Comparison of ENCODE assay signal across 25 cellular contexts in the genomic region with DNA sequence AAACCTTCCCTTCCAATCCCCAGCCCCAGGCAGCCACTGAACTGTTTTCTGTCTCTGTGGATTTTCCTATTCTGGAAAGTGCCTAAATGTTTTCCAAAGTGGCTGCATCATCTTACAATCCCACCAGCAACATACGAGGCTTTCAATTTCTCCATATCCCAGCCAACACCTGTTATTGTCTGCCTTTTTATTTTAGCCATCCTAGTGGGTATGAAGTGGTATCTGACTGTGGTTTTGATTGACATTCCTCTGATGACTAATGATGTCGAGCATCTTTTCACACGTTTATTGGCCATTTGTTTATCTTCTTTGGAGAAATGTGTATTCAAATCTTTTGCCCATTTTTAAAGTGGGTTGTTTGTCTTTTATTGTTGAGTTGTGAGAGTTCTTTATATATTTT.
"Had no signal": no experiment of that assay in that cellular context is flagged by ENCODE, and none has a peak within 500 bp of the region (broad histone marks: within the 10 kb centered on the region; RNA-seq: fewer than 3 reads in every experiment).

No MANE protein-coding gene starts in this region.

- H3K4me1 ChIP-seq: neural progenitor cell, parathyroid adenoma, psoas muscle, thyroid gland had no signal

- ATAC-seq: natural killer cell; psoas muscle; right cardiac atrium; stimulated activated effector memory CD8-positive, alpha-beta T cell treated with anti-CD3 and anti-CD28 coated beads, Interleukin-12 subunit alpha, Interleukin-12 subunit beta, amount 100 ng/mL, for 72 hours; stimulated activated naive B cell treated with anti-CD40 and anti-IgM and Interleukin-4, amounts not matched to agents 10 μg/mL and 1 μg/mL and 100 μg/mL, for 72 hours had no signal

- H3K79me2 ChIP-seq: parathyroid adenoma had no signal

- H3K4me2 ChIP-seq: neural progenitor cell had no signal

- H3K9me3 ChIP-seq: ovary, psoas muscle, sigmoid colon, stomach, thoracic aorta, thyroid gland, tibial nerve, upper lobe of left lung, vagina had no signal

- H3K36me3 ChIP-seq: neural progenitor cell, ovary, sigmoid colon, stomach, thoracic aorta, thyroid gland, tibial nerve, upper lobe of left lung, vagina had no signal

- FAIRE-seq: small intestine, urothelium cell line had no signal

- H3K27me3 ChIP-seq: neural progenitor cell, ovary, stomach, thyroid gland, upper lobe of left lung, vagina had no signal

- H2AFZ ChIP-seq: neural progenitor cell, parathyroid adenoma had no signal

- H3K9ac ChIP-seq: neural progenitor cell, parathyroid adenoma had no signal

- DNase-seq: natural killer cell; occipital lobe; ovary; posterior cingulate gyrus; psoas muscle; right cardiac atrium; sigmoid colon; small intestine; stimulated activated CD4-positive, alpha-beta T cell treated with anti-CD3 and anti-CD28 coated beads, Interleukin-15, amount 100 ng/mL, for 24 hours; stimulated activated CD4-positive, alpha-beta T cell treated with anti-CD3 and anti-CD28 coated beads, Interleukin-2, amount 100 ng/mL, for 24 hours; stimulated activated CD4-positive, alpha-beta T cell treated with anti-CD3 and anti-CD28 coated beads, Interleukin-2, amount 100 ng/mL, for 48 hours; stimulated activated CD4-positive, alpha-beta T cell treated with anti-CD3 and anti-CD28 coated beads, Interleukin-4, amount 100 ng/mL, for 24 hours; stimulated activated naive B cell treated with anti-CD40 and anti-IgM and Interleukin-4, amounts not matched to agents 10 μg/mL and 1 μg/mL and 100 μg/mL, for 72 hours; stimulated activated naive CD4-positive, alpha-beta T cell treated with Interleukin-2 at 50 U/mL for 16 hours; stomach; thyroid gland; trophoblast cell; upper lobe of left lung had no signal

- H3K4me3 ChIP-seq: neural progenitor cell, ovary, psoas muscle, sigmoid colon, stomach, thoracic aorta, thyroid gland, tibial nerve, upper lobe of left lung, vagina had no signal

- H3K27ac ChIP-seq: neural progenitor cell, ovary, parathyroid adenoma, psoas muscle, sigmoid colon, stomach, thoracic aorta, thyroid gland, tibial nerve, upper lobe of left lung, vagina had no signal
